ENCODE assay signal across 14 cellular contexts in the genomic region with DNA sequence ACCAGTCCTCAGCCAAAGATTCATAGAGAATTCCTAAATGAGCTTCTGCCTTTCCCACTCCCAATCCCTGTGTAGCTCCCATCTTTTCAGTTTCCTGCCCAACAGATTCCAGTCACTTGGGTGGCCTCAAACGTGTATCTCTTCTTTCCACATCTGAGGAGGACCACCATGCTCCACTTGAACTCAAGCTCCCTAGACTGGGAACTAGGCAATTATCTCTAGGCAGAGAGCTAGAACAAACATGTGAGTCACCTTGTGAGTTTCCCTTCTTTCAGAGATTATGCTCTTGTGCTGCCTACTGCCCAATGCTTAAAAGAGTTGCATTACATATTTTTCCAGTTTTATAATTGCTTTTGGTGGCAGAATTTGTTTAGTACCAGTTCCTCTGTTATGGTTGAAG.
DNase-seq lines count a peak whose midpoint lies in the region; ATAC-seq and TF ChIP-seq lines count a peak whose summit lies in the region.
"Had no signal": no experiment of that assay in that cellular context is flagged by ENCODE, and none has a peak within 500 bp of the region (broad histone marks: within the 10 kb centered on the region; RNA-seq: fewer than 3 reads in every experiment).

No MANE protein-coding gene starts in this region.

- DNase-seq in AG04449 (ENCODE audit: low read depth, low spot score), result peak; percentile 44
- peak; percentile 58 for DNase-seq in HCEC 1CT
- peak; percentile 90 for DNase-seq in amniotic epithelial cell (ENCODE audit: low read depth)
- DNase-seq in glomerular visceral epithelial cell (ENCODE audit: extremely low spot score), result peak; percentile 44
- DNase-seq in activated CD8-positive, alpha-beta memory T cell treated with anti-CD3 and anti-CD28 coated beads, Interleukin-2, amount 50 U/mL, for 48 hours, result no peak
- DNase-seq in central memory CD4-positive, alpha-beta T cell, result no peak
- no peak for DNase-seq in ureter (ENCODE audit: low spot score)
- DNase-seq: activated CD4-positive, alpha-beta memory T cell treated with anti-CD3 and anti-CD28 coated beads, Interleukin-2, amount 10 ng/mL, durations not matched to agents 7 days and 5 days; activated naive CD8-positive, alpha-beta T cell treated with anti-CD3 and anti-CD28 coated beads, Interleukin-2, amount 10 ng/mL, durations not matched to agents 7 days and 5 days; C1 segment of cervical spinal cord; lower lobe of right lung had no signal

- TF ChIP-seq CTCF in AG04449 (IDR thresholded peaks at IDR 0.05; ENCODE audit: insufficient read depth, low read length, missing control alignments), result no peak

- H3K4me3 ChIP-seq in AG04449 (ENCODE audit: low read depth, low read length), result no peak overlapping the region
- H3K4me3 ChIP-seq: lower lobe of right lung, prostate gland, vagina had no signal

- CTCF ChIA-PET in AG04449 (lab: Yijun Ruan, JAX), result interaction anchor here (1.4 kb wide), 1 partner anchor 13 kb away, joined by 3 read pairs; no protein-coding TSS in a partner anchor

- ATAC-seq in GM19452 (IDR thresholded peaks at IDR 0.05; ENCODE audit: unreplicated experiment), result no peak

- POLR2A ChIA-PET in AG04449 (lab: Yijun Ruan, JAX), result no interaction called here

Comparison
In these comparisons a context has a peak if more than half of its experiments do, and no peak if none do; other contexts are left out.
1. DNase-seq: peak in AG04449 (single experiment), HCEC 1CT (single experiment), amniotic epithelial cell (single experiment) and glomerular visceral epithelial cell (single experiment); none in activated CD8-positive, alpha-beta memory T cell treated with anti-CD3 and anti-CD28 coated beads, Interleukin-2, amount 50 U/mL, for 48 hours (single experiment), central memory CD4-positive, alpha-beta T cell (single experiment) and ureter (single experiment).